ENCODE assay signal across 8 cellular contexts in genomic region chr1:91500756-91501526, GRCh38. TPM values are rescaled to one million over a fixed set of nuclear protein-coding genes. Genes with fewer than 3 reads are reported as not detected.
DNase-seq lines count a peak whose midpoint lies in the region; ATAC-seq and TF ChIP-seq lines count a peak whose summit lies in the region.

Gene CDC7, plus strand, starts transcription at chr1:91500851. Its CDS starts 866 bp downstream, at chr1:91501717.

- intact Hi-C loops in lower leg skin (cut with DNase I; ENCODE audit: low total_unique reads), result loop anchor here (10.0 kb wide), 1 partner anchor 216 kb away; no protein-coding TSS in a partner anchor

- peak in 1 of 3 donors; percentile 80 for TF ChIP-seq CTCF in lower leg skin (IDR thresholded peaks at IDR 0.05)

- no peaks in the 10 kb centered on the region for H3K9me3 ChIP-seq in CD4-positive, CD25-positive, alpha-beta regulatory T cell (ENCODE audit: control insufficient read depth in 2 of 2, low read length in 2 of 2)
- H3K9me3 ChIP-seq in duodenal mucosa (ENCODE audit: control insufficient read depth in 1 of 2, low read length in 2 of 2), result no peaks in the 10 kb centered on the region

- ATAC-seq in CD4-positive, CD25-positive, alpha-beta regulatory T cell (ENCODE audit: low read depth in 2 of 2), result peak; percentile 76 to 79
- ATAC-seq in GM19351 (IDR thresholded peaks at IDR 0.05; ENCODE audit: unreplicated experiment), result peak; percentile 77
- peak; percentile 68 for ATAC-seq in HG03520 (IDR thresholded peaks at IDR 0.05; ENCODE audit: unreplicated experiment)

- H3K27me3 Mint-ChIP-seq in CD4-positive, CD25-positive, alpha-beta regulatory T cell, result peaks cover 6% of the 10 kb centered on the region

- no peak for TF ChIP-seq POLR2A in lower leg skin (IDR thresholded peaks at IDR 0.05)

- no peaks in the 10 kb centered on the region for H3K9me3 Mint-ChIP-seq in CD4-positive, CD25-positive, alpha-beta regulatory T cell

- no peaks in the 10 kb centered on the region for H3K36me3 Mint-ChIP-seq in CD4-positive, CD25-positive, alpha-beta regulatory T cell

- 0 to 1% methylated on average over 66 to 68 of the region's 68 CpGs for WGBS in lower leg skin, 2 donors

- H3K4me3 ChIP-seq in CD4-positive, CD25-positive, alpha-beta regulatory T cell (ENCODE audit: low read depth, low read length), result peak within 1 kb of the TSS; percentile 92
- H3K4me3 ChIP-seq in duodenal mucosa (ENCODE audit: low read depth in 1 of 2, low read length in 2 of 2) (peak within 1 kb of the TSS; percentile 90 to 97), lower leg skin (ENCODE audit: low read depth, poor library complexity, severe bottlenecking) (peak within 1 kb of the TSS; percentile 41)

- peaks cover 19 to 36% (median 27%) of the 10 kb centered on the region in 4 donors for H3K4me1 Mint-ChIP-seq in CD4-positive, CD25-positive, alpha-beta regulatory T cell

- H3K27ac ChIP-seq in CD4-positive, CD25-positive, alpha-beta regulatory T cell (ENCODE audit: insufficient read depth, low read length, poor library complexity, severe bottlenecking), result peak within 1 kb of the TSS; percentile 71
- H3K27ac ChIP-seq in duodenal mucosa (ENCODE audit: low read depth, low read length), result peak within 1 kb of the TSS; percentile 69

- H3K9ac ChIP-seq in duodenal mucosa (ENCODE audit: low read depth in 1 of 2, low read length in 2 of 2), result peak within 1 kb of the TSS; percentile 66 to 83

- no peaks in the 10 kb centered on the region for H3K36me3 ChIP-seq in CD4-positive, CD25-positive, alpha-beta regulatory T cell (ENCODE audit: control insufficient read depth, insufficient read depth, low read length)
- H3K36me3 ChIP-seq in duodenal mucosa (ENCODE audit: control insufficient read depth in 1 of 2, insufficient read depth in 2 of 2, low read length in 2 of 2), result no peaks in the 10 kb centered on the region

- H3K27ac Mint-ChIP-seq in CD4-positive, CD25-positive, alpha-beta regulatory T cell, result peak within 1 kb of the TSS in 2 of 3 donors; percentile 11 to 87

- no peaks in the 10 kb centered on the region for H3K27me3 ChIP-seq in CD4-positive, CD25-positive, alpha-beta regulatory T cell (ENCODE audit: control insufficient read depth, insufficient read depth, low read length)
- H3K27me3 ChIP-seq in duodenal mucosa (ENCODE audit: control insufficient read depth in 1 of 2, insufficient read depth in 2 of 2, low read length in 2 of 2), result no peaks in the 10 kb centered on the region

- peaks cover 16% of the 10 kb centered on the region for H3K4me1 ChIP-seq in CD4-positive, CD25-positive, alpha-beta regulatory T cell (ENCODE audit: control insufficient read depth, insufficient read depth, low read length, poor library complexity, severe bottlenecking)
- peaks cover 10% of the 10 kb centered on the region in 2 donors for H3K4me1 ChIP-seq in duodenal mucosa (ENCODE audit: control insufficient read depth in 1 of 2, insufficient read depth in 2 of 2, low read length in 2 of 2)

- no peak within 1 kb of the TSS for H3K4me3 Mint-ChIP-seq in CD4-positive, CD25-positive, alpha-beta regulatory T cell

- peak; percentile 69 to 91 (median 79) for DNase-seq in CD4-positive, CD25-positive, alpha-beta regulatory T cell
- DNase-seq in NCI-H526 treated with DMSO at 0.1 percent for 48 hours (lab: John Stamatoyannopoulos, UW) (peak; percentile 92), lower leg skin (ENCODE audit: low spot score in 2 of 2) (peak; percentile 84 to 98)
- peak; percentile 89 to 92 for DNase-seq in activated CD4-positive, alpha-beta T cell treated with anti-CD3 and anti-CD28 coated beads, Interleukin-2, amount 50 U/mL, for 48 hours
- DNase-seq in stimulated activated CD4-positive, alpha-beta T cell treated with anti-CD3 and anti-CD28 coated beads, Interleukin-4, amount 100 ng/mL, for 4 hours, result peak; percentile 86 to 87

RNA-seq across cellular contexts. Expression of gene CDC7, which starts in this region (rescaled TPM):
- 6.2 TPM for total RNA-seq in CD4-positive, CD25-positive, alpha-beta regulatory T cell
- 1 to 10 TPM; 3.9 to 7.9 (median 5.4) TPM for polyA plus RNA-seq in CD4-positive, CD25-positive, alpha-beta regulatory T cell
- total RNA-seq in lower leg skin, result 1 to 10 TPM in 3 of 4 donors, under 1 TPM in 1; 0.80 to 1.1 (median 1.1) TPM

Comparison
In these comparisons a context has a peak if more than half of its experiments do, and no peak if none do; other contexts are left out.
1. Peak in every context shown above with its lines: DNase-seq, ATAC-seq, H3K4me3 ChIP-seq and H3K27ac ChIP-seq.
2. H3K4me3 ChIP-seq: peak in every context shown above with its lines; median percentile 94 in duodenal mucosa; 92 in CD4-positive, CD25-positive, alpha-beta regulatory T cell; 41 in lower leg skin.